8 cellular contexts compared by ENCODE assay signal in the genomic region with DNA sequence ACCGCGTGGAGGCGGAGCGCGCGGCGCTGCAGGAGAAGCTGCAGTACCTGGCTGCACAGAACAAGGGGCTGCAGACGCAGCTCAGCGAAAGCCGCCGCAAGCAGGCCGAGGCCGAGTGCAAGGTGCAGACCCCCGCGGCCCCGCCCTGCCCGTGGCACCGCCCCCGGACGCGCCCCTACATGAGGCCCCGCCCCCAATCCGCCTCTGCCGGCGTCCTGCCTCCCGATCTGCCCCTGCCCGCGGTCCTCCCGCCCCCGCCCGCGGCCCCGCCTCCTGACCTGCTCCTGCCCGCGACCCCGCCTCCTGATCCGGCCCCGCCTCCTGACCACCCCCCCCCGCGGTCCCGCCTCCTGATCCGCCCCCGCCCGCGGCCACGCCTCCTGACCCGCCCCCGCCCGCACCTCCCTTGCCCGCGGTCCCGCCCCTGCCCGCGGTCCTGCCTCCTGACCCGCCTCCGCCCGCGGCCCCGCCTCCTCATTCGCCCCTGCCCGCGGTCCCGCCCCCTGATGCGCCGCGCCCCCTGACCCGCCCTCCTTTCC. TPM values are rescaled to one million over a fixed set of nuclear protein-coding genes. Genes with fewer than 3 reads are reported as not detected.
DNase-seq lines count a peak whose midpoint lies in the region; ATAC-seq lines count a peak whose summit lies in the region.

No MANE protein-coding gene starts in this region.

- POLR2A ChIA-PET in activated CD4-positive, alpha-beta memory T cell treated with anti-CD3 and anti-CD28 coated beads for 36 hours (lab: Charles Lee), result no interaction called here

- intact Hi-C loops in activated CD4-positive, alpha-beta memory T cell treated with anti-CD3 and anti-CD28 coated beads for 36 hours (cut with micrococcal nuclease), result no loop called here

- no peaks in the 10 kb centered on the region for H3K36me3 Mint-ChIP-seq in activated CD4-positive, alpha-beta memory T cell treated with anti-CD3 and anti-CD28 coated beads for 36 hours

- H3K9ac ChIP-seq in mucosa of stomach (ENCODE audit: low read length), result peak overlapping the region; percentile 15

- no peak overlapping the region for H3K4me3 ChIP-seq in mucosa of stomach (ENCODE audit: low read length)

- H3K9me3 ChIP-seq in mucosa of stomach (ENCODE audit: control insufficient read depth, low read length), result no peaks in the 10 kb centered on the region

- H3K27me3 ChIP-seq in mucosa of stomach (ENCODE audit: control insufficient read depth, insufficient read depth, low read length), result peaks cover 40% of the 10 kb centered on the region

- no peak overlapping the region for H3K27ac Mint-ChIP-seq in activated CD4-positive, alpha-beta memory T cell treated with anti-CD3 and anti-CD28 coated beads for 36 hours

- peaks cover 21% of the 10 kb centered on the region for H3K4me1 ChIP-seq in mucosa of stomach (ENCODE audit: control insufficient read depth, insufficient read depth, low read length)

- CTCF ChIA-PET in activated CD4-positive, alpha-beta memory T cell treated with anti-CD3 and anti-CD28 coated beads for 36 hours (lab: Charles Lee), result interaction anchor here (1.1 to 1.9 kb wide), 4 partner anchors 10 to 294 kb away, joined by 3 to 8 read pairs (median 4); a partner anchor contains a TSS

- DNase-seq in HUDEP-2 (lab: John Stamatoyannopoulos, UW; ENCODE audit: unreplicated experiment in 76 of 76) (peak in 72 of 76 experiments; percentile 30 to 97 (median 82)), ecto neural progenitor cell (ENCODE audit: low spot score) (peak; percentile 98), RKO (ENCODE audit: low spot score) (no peak), LoVo (ENCODE audit: low spot score) (no peak)
- peak; percentile 88 for DNase-seq in activated CD4-positive, alpha-beta memory T cell treated with anti-CD3 and anti-CD28 coated beads for 36 hours
- DNase-seq in stimulated activated naive CD4-positive, alpha-beta T cell treated with Interleukin-2 at 50 U/mL for 16 hours (lab: John Stamatoyannopoulos, UW), result peak; percentile 67

- peak overlapping the region; percentile 26 for H3K4me3 Mint-ChIP-seq in activated CD4-positive, alpha-beta memory T cell treated with anti-CD3 and anti-CD28 coated beads for 36 hours

- peaks cover 22% of the 10 kb centered on the region for H3K4me1 Mint-ChIP-seq in activated CD4-positive, alpha-beta memory T cell treated with anti-CD3 and anti-CD28 coated beads for 36 hours (ENCODE audit: low read depth)

- no peaks in the 10 kb centered on the region for H3K9me3 Mint-ChIP-seq in activated CD4-positive, alpha-beta memory T cell treated with anti-CD3 and anti-CD28 coated beads for 36 hours

- H3K36me3 ChIP-seq in mucosa of stomach (ENCODE audit: control insufficient read depth, insufficient read depth, low read length), result no peaks in the 10 kb centered on the region

- peaks cover 13% of the 10 kb centered on the region for H3K27me3 Mint-ChIP-seq in activated CD4-positive, alpha-beta memory T cell treated with anti-CD3 and anti-CD28 coated beads for 36 hours

- no peak for ATAC-seq in HG02798 (IDR thresholded peaks at IDR 0.05; ENCODE audit: poor library complexity, unreplicated experiment)

RNA-seq across cellular contexts. Expression of a gene that starts 11.7 kb away (rescaled TPM):
- total RNA-seq in activated CD4-positive, alpha-beta memory T cell treated with anti-CD3 and anti-CD28 coated beads for 36 hours, result under 1 TPM; 0.14 to 0.19 TPM

RNA-seq across cellular contexts. Expression of a gene that starts 25.8 kb away (rescaled TPM):
- not detected for total RNA-seq in activated CD4-positive, alpha-beta memory T cell treated with anti-CD3 and anti-CD28 coated beads for 36 hours

RNA-seq across cellular contexts. Expression of a gene that starts 32.5 kb away (rescaled TPM):
- 1 to 10 TPM; 5.0 to 5.6 TPM for total RNA-seq in activated CD4-positive, alpha-beta memory T cell treated with anti-CD3 and anti-CD28 coated beads for 36 hours

RNA-seq across cellular contexts. Expression of a gene that starts 41.2 kb away (rescaled TPM):
- 10 to 100 TPM; 29.1 to 30.1 TPM for total RNA-seq in activated CD4-positive, alpha-beta memory T cell treated with anti-CD3 and anti-CD28 coated beads for 36 hours

RNA-seq across cellular contexts. Expression of a gene that starts 52.1 kb away (rescaled TPM):
- total RNA-seq in activated CD4-positive, alpha-beta memory T cell treated with anti-CD3 and anti-CD28 coated beads for 36 hours, result 1 to 10 TPM; 4.4 to 4.6 TPM

Comparison
In these comparisons a context has a peak if more than half of its experiments do, and no peak if none do; other contexts are left out.
1. DNase-seq: peak in HUDEP-2 (72 of 76), activated CD4-positive, alpha-beta memory T cell treated with anti-CD3 and anti-CD28 coated beads for 36 hours (single experiment), ecto neural progenitor cell (single experiment) and stimulated activated naive CD4-positive, alpha-beta T cell treated with Interleukin-2 at 50 U/mL for 16 hours (single experiment); none in RKO (single experiment) and LoVo (single experiment).